ENCODE assay signal across 14 cellular contexts in the genomic region with DNA sequence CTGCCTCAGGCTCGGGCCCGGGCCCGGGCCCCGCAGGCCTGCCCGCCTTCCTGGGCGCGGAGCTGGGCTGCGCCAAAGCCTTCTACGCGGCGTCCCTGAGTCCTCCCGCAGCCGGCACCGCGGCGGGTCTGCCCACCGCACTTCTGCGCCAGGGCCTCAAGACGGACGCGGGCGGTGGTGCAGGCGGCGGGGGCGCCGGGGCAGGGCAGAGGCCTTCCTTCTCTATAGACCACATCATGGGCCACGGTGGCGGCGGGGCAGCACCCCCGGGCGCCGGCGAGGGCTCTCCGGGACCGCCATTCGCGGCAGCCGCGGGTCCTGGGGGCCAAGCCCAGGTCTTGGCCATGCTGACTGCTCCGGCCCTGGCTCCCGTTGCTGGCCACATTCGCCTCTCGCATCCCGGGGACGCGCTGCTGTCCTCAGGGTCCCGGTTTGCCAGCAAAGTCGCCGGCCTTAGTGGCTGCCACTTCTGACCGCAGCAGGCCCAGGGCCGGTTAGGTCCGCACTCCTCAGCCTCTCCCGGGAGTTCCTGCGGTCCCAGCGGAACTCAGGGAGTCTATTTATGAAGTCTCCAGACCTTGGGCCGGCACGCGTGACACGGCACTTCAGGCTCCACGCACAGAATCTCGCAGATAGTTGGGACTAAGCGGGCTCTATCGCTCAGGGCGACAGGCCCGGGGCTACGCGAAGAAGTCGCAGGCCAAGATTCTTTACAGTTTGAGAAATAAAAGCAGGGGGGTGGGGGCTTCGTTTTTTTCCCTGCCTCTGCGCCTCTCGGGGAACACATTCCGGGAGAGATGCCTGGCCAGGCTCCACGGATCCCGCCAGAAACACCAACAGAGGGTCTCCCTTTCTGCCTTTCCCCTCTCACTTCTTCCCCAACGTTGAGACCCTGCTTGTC. TPM values are rescaled to one million over a fixed set of nuclear protein-coding genes. Genes with fewer than 3 reads are reported as not detected.
A peak's percentile ranks its signal among the peaks of the same experiment; 100 is the strongest.
DNase-seq lines count a peak whose midpoint lies in the region; ATAC-seq, FAIRE-seq and TF ChIP-seq lines count a peak whose summit lies in the region.
"Had no signal": no experiment of that assay in that cellular context is flagged by ENCODE, and none has a peak within 500 bp of the region (broad histone marks: within the 10 kb centered on the region; RNA-seq: fewer than 3 reads in every experiment).

No MANE protein-coding gene starts in this region.

- H2BK15ac ChIP-seq in H1 (ENCODE audit: low read length): peak overlapping the region; percentile 46; the same call in 1 of the 2 replicates

- H3K79me2 ChIP-seq in H1 (ENCODE audit: control insufficient read depth in 1 of 2, insufficient read depth in 2 of 2, low read length in 2 of 2) (no peaks in the 10 kb centered on the region), osteoblast (ENCODE audit: insufficient read depth, low read length) (no peaks in the 10 kb centered on the region), Karpas-422 (ENCODE audit: low read length) (peaks cover 26% of the 10 kb centered on the region)

- DNase-seq in H1 (ENCODE audit: low read depth in 1 of 2, low spot score in 2 of 2) (peak in 1 of 2 experiments; percentile 69), osteoblast (ENCODE audit: insufficient read length, low spot score, missing footprints) (peak; percentile 54), kidney (no peak), Karpas-422 (no peak)

- H2BK20ac ChIP-seq in H1 (ENCODE audit: low read length): no peak overlapping the region

- FAIRE-seq in H1 (lab: Jason Lieb, UNC): no peak
- FAIRE-seq in kidney (lab: Jason Lieb, UNC): no peak
- FAIRE-seq: pancreas had no signal

- no peak overlapping the region for H4K5ac ChIP-seq in H1 (ENCODE audit: insufficient read length, low read depth, low read length)

- H3K9me3 ChIP-seq in BLaER1 (peaks cover 4% of the 10 kb centered on the region; the same call in 1 of the 2 replicates), HUES6 (ENCODE audit: control insufficient read depth, insufficient read depth, low read depth, low read length) (no peaks in the 10 kb centered on the region), H1 (ENCODE audit: insufficient read depth in 2 of 2, low read depth in 1 of 2, low read length in 1 of 2) (no peaks in the 10 kb centered on the region; a peak in 1 of 4 replicates), osteoblast (ENCODE audit: low read depth, low read length) (no peaks in the 10 kb centered on the region), kidney (ENCODE audit: control insufficient read depth in 1 of 2, low read length in 2 of 2) (no peaks in the 10 kb centered on the region), Karpas-422 (ENCODE audit: low read length) (no peaks in the 10 kb centered on the region)
- H3K9me3 ChIP-seq: left lung, pancreas had no signal

- H2BK12ac ChIP-seq in H1 (ENCODE audit: low read depth, low read length): 0 out of 2 replicates have a peak overlapping the region, but pooled peaks have one; percentile 17

- no peak overlapping the region for H2AFZ ChIP-seq in H1 (ENCODE audit: low read length)
- no peak overlapping the region for H2AFZ ChIP-seq in osteoblast (ENCODE audit: low read length)
- no peak overlapping the region for H2AFZ ChIP-seq in Karpas-422 (ENCODE audit: low read length)

- no peak overlapping the region for H2AK5ac ChIP-seq in H1 (ENCODE audit: low read depth, low read length)

- no peak overlapping the region for H2BK5ac ChIP-seq in H1 (ENCODE audit: low read depth, low read length)

- H4K91ac ChIP-seq in H1 (replicated peaks; ENCODE audit: insufficient read length, low read length): no peak overlapping the region

- POLR2A ChIA-PET in H1 (lab: Charles Lee; ENCODE audit: partially characterized antibody): no interaction called here

- intact Hi-C loops in kidney (cut with DNase I): loop anchor here (5.0 to 10.0 kb wide), 3 partner anchors 75 to 268 kb away; no protein-coding TSS in a partner anchor

- H2BK120ac ChIP-seq in H1 (replicated peaks; ENCODE audit: low read depth, low read length): no peak overlapping the region

- peaks cover 77% of the 10 kb centered on the region for H4K20me1 ChIP-seq in BLaER1
- H4K20me1 ChIP-seq in H1 (replicated peaks in 1 of 2; ENCODE audit: control insufficient read depth in 1 of 2, insufficient read depth in 2 of 2, low read length in 2 of 2): peaks cover 12 to 15% of the 10 kb centered on the region in 2 experiments
- H4K20me1 ChIP-seq in osteoblast (ENCODE audit: insufficient read depth, low read length): no peaks in the 10 kb centered on the region
- H4K20me1 ChIP-seq in Karpas-422 (ENCODE audit: insufficient read depth, low read depth, low read length): 0 out of 2 replicates have a peak, but pooled peaks cover 8% of the 10 kb centered on the region

- H3K23ac ChIP-seq in H1 (ENCODE audit: insufficient read length): no peak overlapping the region

- peaks cover 29% of the 10 kb centered on the region for H3K4me1 ChIP-seq in BLaER1
- H3K4me1 ChIP-seq in HUES6 (ENCODE audit: control insufficient read depth, insufficient read depth, low read length): peaks cover 28% of the 10 kb centered on the region
- peaks cover 7 to 30% (median 10%) of the 10 kb centered on the region in 4 experiments for H3K4me1 ChIP-seq in H1 (replicated peaks in 1 of 4; ENCODE audit: control insufficient read depth in 3 of 4, insufficient read depth in 4 of 4, low read length in 3 of 4)
- peaks cover 7% of the 10 kb centered on the region for H3K4me1 ChIP-seq in osteoblast (ENCODE audit: insufficient read depth, low read length)
- H3K4me1 ChIP-seq in kidney (ENCODE audit: control insufficient read depth in 1 of 2, insufficient read depth in 1 of 2, low read depth in 1 of 2, low read length in 2 of 2): no peaks in the 10 kb centered on the region
- peaks cover 10% of the 10 kb centered on the region for H3K4me1 ChIP-seq in Karpas-422 (ENCODE audit: low read length)

- peak overlapping the region; percentile 77; the same call in 1 of the 2 replicates for H4K8ac ChIP-seq in H1 (ENCODE audit: extremely low read depth, insufficient read depth, low read length)

- no peak overlapping the region for H3K56ac ChIP-seq in H1 (replicated peaks; ENCODE audit: insufficient read length, low read depth, low read length)

- H3K79me1 ChIP-seq in H1 (ENCODE audit: low read depth, low read length): no peaks in the 10 kb centered on the region

- no peak for TF ChIP-seq EP300 in H1 (IDR thresholded peaks at IDR 0.05; ENCODE audit: borderline replicate concordance in 1 of 2, low read depth in 2 of 2, low read length in 2 of 2)

- peaks cover 94% of the 10 kb centered on the region for H3K27me3 ChIP-seq in BLaER1
- peaks cover 100% of the 10 kb centered on the region for H3K27me3 ChIP-seq in HUES6 (ENCODE audit: control insufficient read depth, insufficient read depth, low read length)
- H3K27me3 ChIP-seq in H1 (replicated peaks in 1 of 4; ENCODE audit: control insufficient read depth in 3 of 4, extremely low read depth in 1 of 4, insufficient read depth in 3 of 4, low read length in 3 of 4): peaks cover 92 to 99% (median 97%) of the 10 kb centered on the region in 4 experiments
- H3K27me3 ChIP-seq in osteoblast (ENCODE audit: insufficient read depth, low read length): peaks cover 48% of the 10 kb centered on the region
- no peaks in the 10 kb centered on the region for H3K27me3 ChIP-seq in Karpas-422 (ENCODE audit: low read length)

- peaks cover 1% of the 10 kb centered on the region; the same call in 1 of the 2 replicates for H3K36me3 ChIP-seq in BLaER1
- H3K36me3 ChIP-seq in HUES6 (ENCODE audit: control insufficient read depth, insufficient read depth, low read length): no peaks in the 10 kb centered on the region
- peaks cover 0 to 10% (median 0%) of the 10 kb centered on the region in 4 experiments; a peak in 1 of 8 replicates for H3K36me3 ChIP-seq in H1 (ENCODE audit: control insufficient read depth in 2 of 4, insufficient read depth in 4 of 4, low read length in 3 of 4)
- no peaks in the 10 kb centered on the region for H3K36me3 ChIP-seq in osteoblast (ENCODE audit: insufficient read depth, low read length)
- H3K36me3 ChIP-seq in kidney (ENCODE audit: control insufficient read depth in 1 of 2, insufficient read depth in 2 of 2, low read length in 2 of 2): no peaks in the 10 kb centered on the region
- H3K36me3 ChIP-seq in Karpas-422 (ENCODE audit: insufficient read depth, low read length): no peaks in the 10 kb centered on the region
- H3K36me3 ChIP-seq: left lung, pancreas had no signal

- ATAC-seq in GM18502 (IDR thresholded peaks at IDR 0.05; ENCODE audit: poor library complexity, unreplicated experiment) (no peak), HG02610 (IDR thresholded peaks at IDR 0.05; ENCODE audit: unreplicated experiment) (no peak)
- ATAC-seq: activated CD8-positive, alpha-beta memory T cell treated with anti-CD3 and anti-CD28 coated beads, Interleukin-2, amount 10 ng/mL, durations not matched to agents 7 days and 5 days; left lung; Panc1; pancreas had no signal

- H3K4me2 ChIP-seq in BLaER1 (peak overlapping the region; percentile 96), H1 (ENCODE audit: insufficient read depth in 1 of 2, low read depth in 2 of 2, low read length in 2 of 2) (peak overlapping the region in 1 of 2 experiments; percentile 9; a peak in 2 of 4 replicates), osteoblast (ENCODE audit: insufficient read depth, low read length) (no peak overlapping the region), Karpas-422 (ENCODE audit: low read depth, low read length, poor library complexity, severe bottlenecking) (no peak overlapping the region)

- no peak overlapping the region for H3K27ac ChIP-seq in BLaER1
- no peak overlapping the region for H3K27ac ChIP-seq in HUES6 (ENCODE audit: low read depth, low read length)
- H3K27ac ChIP-seq in H1 (ENCODE audit: low read depth, low read length): no peak overlapping the region
- no peak overlapping the region for H3K27ac ChIP-seq in osteoblast (ENCODE audit: low read depth, low read length)
- peak overlapping the region in 1 of 2 donors; percentile 1 for H3K27ac ChIP-seq in kidney (ENCODE audit: low read depth in 2 of 2, low read length in 2 of 2)
- H3K27ac ChIP-seq in Karpas-422 (ENCODE audit: low read length): no peak overlapping the region
- H3K27ac ChIP-seq: left lung, pancreas had no signal

- H3K9ac ChIP-seq in BLaER1 (no peak overlapping the region), HUES6 (ENCODE audit: low read length) (no peak overlapping the region), H1 (replicated peaks in 1 of 4; ENCODE audit: extremely low read depth in 1 of 4, low read depth in 3 of 4, low read length in 3 of 4) (no peak overlapping the region), kidney (ENCODE audit: low read length in 2 of 2) (no peak overlapping the region), Karpas-422 (ENCODE audit: low read length) (no peak overlapping the region)

- H3K23me2 ChIP-seq in H1 (ENCODE audit: low read depth, low read length): peaks cover 13% of the 10 kb centered on the region; the same call in 1 of the 2 replicates

- no peak overlapping the region for H3K18ac ChIP-seq in H1 (ENCODE audit: extremely low read depth, low read length)

- WGBS in H1 (ENCODE audit: extremely low coverage in 1 of 2, insufficient coverage in 1 of 2, insufficient read length in 1 of 2, insufficient replicate concordance in 2 of 2, low coverage in 1 of 2, low lambda C conversion rate in 2 of 2, missing lambda C conversion rate in 1 of 2), 2 experiments: 5% methylated on average over 55 of the region's 75 CpGs; no CpG with 5 or more reads in 1 of the 2 experiments

- CTCF ChIA-PET in H1 (lab: Charles Lee; ENCODE audit: partially characterized antibody): interaction anchor here (1.7 to 8.6 kb wide), 3 partner anchors 10 to 17 kb away, joined by 11 to 140 read pairs (median 26); no protein-coding TSS in a partner anchor

- H3K4ac ChIP-seq in H1 (replicated peaks; ENCODE audit: insufficient read length, low read depth, low read length): no peak overlapping the region

- TF ChIP-seq RAD21 in H1 (IDR thresholded peaks at IDR 0.05 in 1 of 2, conservative IDR thresholded peaks at IDR 0.05 in 1 of 2; ENCODE audit: low read depth in 2 of 2, low read length in 2 of 2): no peak

- TF ChIP-seq POLR2A in H1 (IDR thresholded peaks at IDR 0.05; ENCODE audit: control extremely low read depth in 1 of 2, low read depth in 2 of 2, low read length in 2 of 2): no peak

- no peak overlapping the region for H3K14ac ChIP-seq in H1 (ENCODE audit: insufficient read length)

- TF ChIP-seq CTCF in H1 (IDR thresholded peaks at IDR 0.05; ENCODE audit: control extremely low read depth in 1 of 3, insufficient read depth in 1 of 3, low read depth in 1 of 3, low read length in 3 of 3) (no peak), osteoblast (IDR thresholded peaks at IDR 0.05; ENCODE audit: extremely low read depth, low read depth, low read length) (no peak), kidney (IDR thresholded peaks at IDR 0.05; ENCODE audit: borderline replicate concordance, extremely low read depth, insufficient read depth) (no peak)

- no peaks in the 10 kb centered on the region for H3K9me2 ChIP-seq in Karpas-422 (replicated peaks; ENCODE audit: insufficient read depth, low read length)

- peak overlapping the region; percentile 80 for H3K4me3 ChIP-seq in BLaER1
- 0 out of 2 replicates have a peak overlapping the region, but pooled peaks have one; percentile 11 for H3K4me3 ChIP-seq in HUES6 (ENCODE audit: low read depth, low read length)
- H3K4me3 ChIP-seq in H1 (ENCODE audit: extremely low read depth in 1 of 4, insufficient read depth in 2 of 4, low read depth in 3 of 4, low read length in 4 of 4): 0 out of 8 replicates have a peak overlapping the region, but pooled peaks of 1 of the 4 experiments have one; percentile 17
- no peak overlapping the region for H3K4me3 ChIP-seq in osteoblast (ENCODE audit: insufficient read depth, low read length)
- H3K4me3 ChIP-seq in kidney (ENCODE audit: low read length in 2 of 2): peak overlapping the region in 1 of 2 donors; percentile 44
- no peak overlapping the region for H3K4me3 ChIP-seq in Karpas-422 (ENCODE audit: low read length)

RNA-seq across cellular contexts. Expression of a gene that starts 1.6 kb away (rescaled TPM):
- total RNA-seq in H1 (2021; fragmentation: NEBNext Ultra II Directional; extraction: Animal tissue kit (Norgen Biotek cat#: 25700)): not detected in 2 replicates
- polyA plus RNA-seq in H1 (2011; rRNA removed) (not detected in 2 replicates), kidney (ENCODE audit: insufficient read depth, low read depth, low replicate concordance) (2.3 TPM)
- polyA plus RNA-seq in H1 (2011; cell fraction: cytosol; rRNA removed): not detected
- polyA plus RNA-seq in H1 (2011; cell fraction: nucleus; rRNA removed): not detected
- 0.04 TPM in 1 of 4 replicates, not detected in the others for polyA plus RNA-seq in H1 (2012, experiment 1 of 2)
- polyA plus RNA-seq in H1 (2012, experiment 2 of 2): not detected
- polyA plus RNA-seq in H1 (2013, experiment 1 of 2): under 0.01 TPM
- not detected for polyA plus RNA-seq in H1 (2013, experiment 2 of 2)
- 0.02 TPM in 1 of 2 replicates, not detected in the other for polyA minus RNA-seq in H1 (2011; rRNA and poly(A)+ RNA removed)
- not detected for polyA minus RNA-seq in H1 (2011; cell fraction: cytosol; rRNA and poly(A)+ RNA removed)
- polyA minus RNA-seq in H1 (2011; cell fraction: nucleus; rRNA and poly(A)+ RNA removed): not detected
- total RNA-seq in osteoblast (0.59 and 0.72 TPM in 2 replicates), kidney (0.82 TPM)
- 0.07 and 0.51 TPM in 2 replicates for total RNA-seq in Karpas-422 (2014; rRNA removed; shearing (Covaris generic); ENCODE audit: low replicate concordance)

RNA-seq across cellular contexts. Expression of a gene that starts 23.3 kb away (rescaled TPM):
- 0.27 TPM in 1 of 2 replicates, not detected in the other for total RNA-seq in H1 (2021; fragmentation: NEBNext Ultra II Directional; extraction: Animal tissue kit (Norgen Biotek cat#: 25700))
- polyA plus RNA-seq in H1 (2011; rRNA removed): 0.18 and 0.22 TPM in 2 replicates
- 0.04 TPM for polyA plus RNA-seq in H1 (2011; cell fraction: cytosol; rRNA removed)
- polyA plus RNA-seq in H1 (2011; cell fraction: nucleus; rRNA removed): 0.10 TPM
- polyA plus RNA-seq in H1 (2012, experiment 1 of 2): 0.25 to 0.52 TPM (median 0.38 TPM) in 4 replicates
- polyA plus RNA-seq in H1 (2012, experiment 2 of 2): 0.26 TPM
- 0.10 TPM for polyA plus RNA-seq in H1 (2013, experiment 1 of 2)
- 0.17 TPM for polyA plus RNA-seq in H1 (2013, experiment 2 of 2)
- 0.17 TPM in 1 of 2 replicates, not detected in the other for polyA minus RNA-seq in H1 (2011; rRNA and poly(A)+ RNA removed)
- not detected for polyA minus RNA-seq in H1 (2011; cell fraction: cytosol; rRNA and poly(A)+ RNA removed)
- not detected for polyA minus RNA-seq in H1 (2011; cell fraction: nucleus; rRNA and poly(A)+ RNA removed)
- not detected in 2 replicates for total RNA-seq in osteoblast
- total RNA-seq in kidney: not detected
- polyA plus RNA-seq in kidney (ENCODE audit: insufficient read depth, low read depth, low replicate concordance): 0.19 TPM
- total RNA-seq in Karpas-422 (2014; rRNA removed; shearing (Covaris generic); ENCODE audit: low replicate concordance): not detected in 2 replicates
- total RNA-seq: activated CD8-positive, alpha-beta memory T cell treated with anti-CD3 and anti-CD28 coated beads, Interleukin-2, amount 10 ng/mL, durations not matched to agents 7 days and 5 days; aorta; left lung; pancreas had no signal
- polyA plus RNA-seq: aorta, CD14-positive monocyte, pancreas had no signal

Comparison
In these comparisons a context has a peak if more than half of its experiments do, and no peak if none do; other contexts are left out.
1. H3K4me3 ChIP-seq: peak in BLaER1 (single experiment) and HUES6 (single experiment); none in osteoblast (single experiment) and Karpas-422 (single experiment).